In the genomic region with DNA sequence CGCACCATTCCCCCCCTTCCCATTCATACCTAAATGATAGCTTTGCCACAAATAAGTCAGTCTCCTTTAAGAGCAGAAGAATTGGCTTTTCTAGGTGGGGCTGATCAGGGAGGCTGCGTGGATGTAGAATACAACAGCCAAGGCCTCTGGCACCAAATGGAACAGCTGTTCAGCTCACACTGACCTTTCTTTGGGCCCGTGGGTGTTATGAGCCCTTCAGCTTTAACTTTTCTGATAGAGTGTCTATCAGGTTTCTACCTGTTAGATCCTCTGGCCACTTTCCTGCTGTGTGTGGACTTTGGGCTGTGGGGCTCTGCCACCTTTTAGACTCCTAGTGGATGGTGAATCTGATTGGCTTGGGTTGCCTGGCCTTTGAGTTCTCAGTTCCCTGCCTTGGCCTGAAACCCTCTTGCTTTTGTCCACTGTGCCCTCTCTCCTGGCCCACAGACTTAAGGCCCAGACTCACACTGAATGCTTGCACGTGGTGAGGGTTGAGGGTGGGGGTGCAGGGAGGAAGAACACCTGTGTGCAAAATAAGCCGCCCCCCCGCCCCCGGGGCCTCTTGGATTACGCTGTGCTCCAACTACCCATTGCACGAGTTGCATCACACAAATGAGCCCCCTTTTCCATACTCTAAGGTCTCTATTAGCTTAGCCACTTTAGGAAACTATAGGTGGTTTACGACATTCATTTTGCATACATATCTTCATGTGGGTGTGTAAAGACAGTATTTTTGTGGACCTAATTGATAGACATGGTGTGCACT, we compare ENCODE assay signal across 8 cellular contexts.
A peak's percentile ranks its signal among the peaks of the same experiment; 100 is the strongest.
DNase-seq lines count a peak whose midpoint lies in the region; ATAC-seq and TF ChIP-seq lines count a peak whose summit lies in the region.

No MANE protein-coding gene starts in this region.

- H3K36me3 ChIP-seq in adipocyte (ENCODE audit: control insufficient read depth, insufficient read depth, low read length, severe bottlenecking), result no peaks in the 10 kb centered on the region

- peak overlapping the region; percentile 83 for H3K4me3 ChIP-seq in adipocyte (ENCODE audit: low read length)
- peak overlapping the region; percentile 9 for H3K4me3 ChIP-seq in iPS-18c (ENCODE audit: insufficient read depth, low read depth, low read length)

- H3K9me3 ChIP-seq in adipocyte (ENCODE audit: control insufficient read depth, low read length) (no peaks in the 10 kb centered on the region), iPS-18c (ENCODE audit: control insufficient read depth, insufficient read depth, low read length) (no peaks in the 10 kb centered on the region)

- peak; percentile 38 for TF ChIP-seq POLR2A in GM15510 (IDR thresholded peaks at IDR 0.05; ENCODE audit: borderline replicate concordance, extremely low read depth, insufficient read length)

- DNase-seq in RKO (ENCODE audit: low spot score) (peak; percentile 45), adipocyte (ENCODE audit: low read depth) (no peak), D341Med (ENCODE audit: low spot score) (no peak)
- DNase-seq in stimulated activated CD4-positive, alpha-beta T cell treated with anti-CD3 and anti-CD28 coated beads, Interleukin-1b, Interleukin-23, amount 100 ng/mL, for 4 hours (ENCODE audit: low read depth in 2 of 2), result peak; percentile 7 to 36

- peaks cover 39% of the 10 kb centered on the region for H3K4me1 ChIP-seq in adipocyte (ENCODE audit: control insufficient read depth, insufficient read depth, low read length)

- H3K9ac ChIP-seq in adipocyte (ENCODE audit: low read length), result peak overlapping the region; percentile 62

- no peaks in the 10 kb centered on the region for H3K27me3 ChIP-seq in adipocyte (replicated peaks; ENCODE audit: control insufficient read depth, insufficient read depth, low read length)

- ATAC-seq in GM18519 (IDR thresholded peaks at IDR 0.05; ENCODE audit: low FRiP score, unreplicated experiment) (no peak), GM21367 (IDR thresholded peaks at IDR 0.05; ENCODE audit: unreplicated experiment) (no peak)

Comparison
In these comparisons a context has a peak if more than half of its experiments do, and no peak if none do; other contexts are left out.
1. DNase-seq: peak in RKO (single experiment) and stimulated activated CD4-positive, alpha-beta T cell treated with anti-CD3 and anti-CD28 coated beads, Interleukin-1b, Interleukin-23, amount 100 ng/mL, for 4 hours (2 of 2); none in adipocyte (single experiment) and D341Med (single experiment).